1 cellular context compared by ENCODE assay signal in genomic region chr12:92142251-92142896, GRCh38.
TF ChIP-seq lines count a peak whose summit lies in the region.

No MANE protein-coding gene starts in this region.

TF ChIP-seq in GM12878, 131 proteins besides CTCF, POLR2A, EP300 and RAD21 (continued from another document):
- TF ChIP-seq, protein P1, sequence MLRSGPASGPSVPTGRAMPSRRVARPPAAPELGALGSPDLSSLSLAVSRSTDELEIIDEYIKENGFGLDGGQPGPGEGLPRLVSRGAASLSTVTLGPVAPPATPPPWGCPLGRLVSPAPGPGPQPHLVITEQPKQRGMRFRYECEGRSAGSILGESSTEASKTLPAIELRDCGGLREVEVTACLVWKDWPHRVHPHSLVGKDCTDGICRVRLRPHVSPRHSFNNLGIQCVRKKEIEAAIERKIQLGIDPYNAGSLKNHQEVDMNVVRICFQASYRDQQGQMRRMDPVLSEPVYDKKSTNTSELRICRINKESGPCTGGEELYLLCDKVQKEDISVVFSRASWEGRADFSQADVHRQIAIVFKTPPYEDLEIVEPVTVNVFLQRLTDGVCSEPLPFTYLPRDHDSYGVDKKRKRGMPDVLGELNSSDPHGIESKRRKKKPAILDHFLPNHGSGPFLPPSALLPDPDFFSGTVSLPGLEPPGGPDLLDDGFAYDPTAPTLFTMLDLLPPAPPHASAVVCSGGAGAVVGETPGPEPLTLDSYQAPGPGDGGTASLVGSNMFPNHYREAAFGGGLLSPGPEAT (IDR thresholded peaks at IDR 0.05; ENCODE audit: low read depth): no peak
- no peak for TF ChIP-seq CEBPB (IDR thresholded peaks at IDR 0.05; ENCODE audit: borderline replicate concordance in 1 of 2, low read depth in 2 of 2, low read length in 2 of 2)
- TF ChIP-seq ZNF592 (IDR thresholded peaks at IDR 0.05): no peak
- no peak for TF ChIP-seq FOS (IDR thresholded peaks at IDR 0.05; ENCODE audit: borderline replicate concordance, extremely low read depth, insufficient read length)
- TF ChIP-seq ASH2L (IDR thresholded peaks at IDR 0.05; ENCODE audit: borderline replicate concordance, low read depth): no peak
- 0 out of 2 replicates have a peak, but pooled peaks have one; percentile 9 for TF ChIP-seq ZBTB40 (IDR thresholded peaks at IDR 0.05; ENCODE audit: borderline replicate concordance)
- 0 out of 2 replicates have a peak, but pooled peaks have one; percentile 14 for TF ChIP-seq TBL1XR1 (IDR thresholded peaks at IDR 0.05; ENCODE audit: low read depth, low read length)
- TF ChIP-seq STAT3 (IDR thresholded peaks at IDR 0.05; ENCODE audit: low read depth, low read length): 0 out of 2 replicates have a peak, but pooled peaks have one; percentile 21
- no peak for TF ChIP-seq SMARCA5 (IDR thresholded peaks at IDR 0.05)
- TF ChIP-seq MTA3 (IDR thresholded peaks at IDR 0.05; ENCODE audit: borderline replicate concordance, low read length): 0 out of 2 replicates have a peak, but pooled peaks have one; percentile 16
TF ChIP-seq in GM12878: peak in this region for 7.
